ENCODE assay signal across 10 cellular contexts in the genomic region with DNA sequence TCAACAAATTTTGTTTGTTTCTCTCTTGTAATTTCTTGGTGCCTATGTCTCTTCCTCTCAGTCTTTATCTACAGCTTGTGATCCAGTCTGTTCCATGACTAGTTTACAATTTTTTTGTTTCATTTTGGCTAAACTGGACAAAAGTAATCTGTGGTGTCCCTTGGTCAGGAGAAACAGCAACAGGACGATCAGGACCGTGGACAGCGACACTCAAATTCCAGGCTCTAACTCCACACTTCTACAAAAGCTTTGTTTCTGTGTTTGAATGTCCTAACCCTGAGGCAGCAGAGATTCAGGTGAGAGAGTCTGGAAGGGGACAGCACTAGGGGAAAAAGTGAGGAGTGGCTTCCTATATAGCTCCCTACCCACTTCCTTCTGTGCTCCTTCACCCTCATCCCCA.
DNase-seq lines count a peak whose midpoint lies in the region; ATAC-seq and TF ChIP-seq lines count a peak whose summit lies in the region.
"Had no signal": no experiment of that assay in that cellular context is flagged by ENCODE, and none has a peak within 500 bp of the region (broad histone marks: within the 10 kb centered on the region; RNA-seq: fewer than 3 reads in every experiment).

No MANE protein-coding gene starts in this region.

- no peak for ATAC-seq in left ventricle myocardium superior
- ATAC-seq in GM18909 (IDR thresholded peaks at IDR 0.05; ENCODE audit: poor library complexity, unreplicated experiment), result no peak
- ATAC-seq in HG03457 (IDR thresholded peaks at IDR 0.05; ENCODE audit: unreplicated experiment), result no peak

- no peak for TF ChIP-seq CTCF in right atrium auricular region (IDR thresholded peaks at IDR 0.05)
- no peak for TF ChIP-seq CTCF in fibroblast of villous mesenchyme (IDR thresholded peaks at IDR 0.05; ENCODE audit: insufficient read depth, low read depth, low read length)

- peaks cover 0 to 14% of the 10 kb centered on the region in 2 donors for H3K9me3 ChIP-seq in right atrium auricular region
- H3K9me3 ChIP-seq: pancreas had no signal

- peak; percentile 28 for DNase-seq in left ventricle myocardium superior
- no peak for DNase-seq in right atrium auricular region (ENCODE audit: low spot score)
- peak; percentile 36 for DNase-seq in RPMI8226
- DNase-seq in fibroblast of villous mesenchyme (ENCODE audit: low read depth), result peak; percentile 21
- no peak for DNase-seq in NCI-H1048 (lab: John Stamatoyannopoulos, UW)
- no peak for DNase-seq in NCI-H1105 (lab: John Stamatoyannopoulos, UW)

- no peaks in the 10 kb centered on the region for H3K27me3 ChIP-seq in right atrium auricular region
- H3K27me3 ChIP-seq: pancreas had no signal

- no peak overlapping the region for H3K27ac ChIP-seq in right atrium auricular region
- H3K27ac ChIP-seq: HL-60, pancreas had no signal

- no peaks in the 10 kb centered on the region for H3K4me1 ChIP-seq in right atrium auricular region
- H3K4me1 ChIP-seq: pancreas had no signal

- no peak overlapping the region for H3K4me3 ChIP-seq in right atrium auricular region
- H3K4me3 ChIP-seq in fibroblast of villous mesenchyme (ENCODE audit: low read depth, low read length), result no peak overlapping the region
- H3K4me3 ChIP-seq: pancreas had no signal

- H3K36me3 ChIP-seq in right atrium auricular region, result no peaks in the 10 kb centered on the region
- H3K36me3 ChIP-seq: pancreas had no signal

- intact Hi-C loops in left ventricle myocardium superior (cut with micrococcal nuclease), result no loop called here

Comparison
In these comparisons a context has a peak if more than half of its experiments do, and no peak if none do; other contexts are left out.
1. DNase-seq: peak in left ventricle myocardium superior (single experiment), RPMI8226 (single experiment) and fibroblast of villous mesenchyme (single experiment); none in right atrium auricular region (single experiment), NCI-H1048 (single experiment) and NCI-H1105 (single experiment).